Comparison of ENCODE assay signal across 8 cellular contexts in genomic region chr15:40323239-40323952, GRCh38. TPM values are rescaled to one million over a fixed set of nuclear protein-coding genes. Genes with fewer than 3 reads are reported as not detected.
DNase-seq lines count a peak whose midpoint lies in the region; ATAC-seq, FAIRE-seq and TF ChIP-seq lines count a peak whose summit lies in the region.

Gene INAFM2, plus strand, starts transcription at chr15:40323692. Its CDS starts 364 bp downstream, at chr15:40324056.

- TF ChIP-seq CTCF in colonic mucosa (IDR thresholded peaks at IDR 0.05), result peak; percentile 55

- no peaks in the 10 kb centered on the region for H3K36me3 ChIP-seq in BLaER1
- H3K36me3 ChIP-seq in colonic mucosa, result no peaks in the 10 kb centered on the region

- H3K27ac ChIP-seq in BLaER1 (peak within 1 kb of the TSS; percentile 71), colonic mucosa (peak within 1 kb of the TSS; percentile 63)

- H4K20me1 ChIP-seq in BLaER1, result peaks cover 17% of the 10 kb centered on the region

- intact Hi-C loops in colonic mucosa (cut with DNase I), result loop anchor here (5.0 kb wide), 2 partner anchors 44 to 99 kb away; no protein-coding TSS in a partner anchor

- peaks cover 24% of the 10 kb centered on the region for H3K27me3 ChIP-seq in BLaER1
- H3K27me3 ChIP-seq in colonic mucosa, result no peaks in the 10 kb centered on the region

- no peaks in the 10 kb centered on the region for H3K9me3 ChIP-seq in BLaER1
- no peaks in the 10 kb centered on the region for H3K9me3 ChIP-seq in colonic mucosa

- FAIRE-seq in GM19239 (lab: Jason Lieb, UNC), result peak; percentile 82

- peak within 1 kb of the TSS; percentile 79 for H3K9ac ChIP-seq in BLaER1
- peak within 1 kb of the TSS; percentile 70 for H3K9ac ChIP-seq in colonic mucosa (ENCODE audit: low read depth in 2 of 2, low read length in 2 of 2)

- H3K4me3 ChIP-seq in BLaER1, result peak within 1 kb of the TSS; percentile 88
- H3K4me3 ChIP-seq in colonic mucosa, result peak within 1 kb of the TSS; percentile 81

- ATAC-seq in HG03457 (IDR thresholded peaks at IDR 0.05; ENCODE audit: unreplicated experiment), result peak; percentile 85

- peak within 1 kb of the TSS; percentile 98 for H3K4me2 ChIP-seq in BLaER1

- H3K4me1 ChIP-seq in BLaER1, result peaks cover 45% of the 10 kb centered on the region
- H3K4me1 ChIP-seq in colonic mucosa, result peaks cover 5% of the 10 kb centered on the region

- DNase-seq in GM19239 (ENCODE audit: insufficient read length, low spot score), result peak; percentile 100
- DNase-seq in NCI-H526 (lab: John Stamatoyannopoulos, UW), result peak; percentile 89 to 97
- DNase-seq in activated CD4-positive, alpha-beta T cell treated with anti-CD3 and anti-CD28 coated beads for 48 hours, result peak; percentile 91
- DNase-seq in colonic mucosa, result peak; percentile 87
- DNase-seq in left kidney (ENCODE audit: low read depth, low spot score), result peak; percentile 99
- peak; percentile 88 to 89 for DNase-seq in stimulated activated CD4-positive, alpha-beta T cell treated with anti-CD3 and anti-CD28 coated beads, Interleukin-2, amount 100 ng/mL, for 24 hours

RNA-seq across cellular contexts. Expression of gene INAFM2, which starts in this region (rescaled TPM):
- total RNA-seq in colonic mucosa, result 10 to 100 TPM; 10.8 to 28.6 TPM

Comparison
In these comparisons a context has a peak if more than half of its experiments do, and no peak if none do; other contexts are left out.
1. Peak in every context shown above with its lines: DNase-seq, ATAC-seq, H3K4me3 ChIP-seq and H3K27ac ChIP-seq.